ENCODE assay signal across 15 cellular contexts in genomic region chr9:74036549-74037231, GRCh38.
A peak's percentile ranks its signal among the peaks of the same experiment; 100 is the strongest.
DNase-seq lines count a peak whose midpoint lies in the region; ATAC-seq and TF ChIP-seq lines count a peak whose summit lies in the region.
"Had no signal": no experiment of that assay in that cellular context is flagged by ENCODE, and none has a peak within 500 bp of the region (broad histone marks: within the 10 kb centered on the region; RNA-seq: fewer than 3 reads in every experiment).

No MANE protein-coding gene starts in this region.

- ATAC-seq in GM19023 (IDR thresholded peaks at IDR 0.05; ENCODE audit: unreplicated experiment) (peak; percentile 78), HG02642 (IDR thresholded peaks at IDR 0.05; ENCODE audit: poor library complexity, unreplicated experiment) (peak; percentile 90), HG03521 (IDR thresholded peaks at IDR 0.05; ENCODE audit: unreplicated experiment) (peak; percentile 89), left lung (no peak)
- ATAC-seq: activated CD8-positive, alpha-beta memory T cell treated with anti-CD3 and anti-CD28 coated beads, Interleukin-2, amount 10 ng/mL, durations not matched to agents 7 days and 5 days; Panc1 had no signal

- H3K9me3 Mint-ChIP-seq in activated T-helper 2 cell treated with anti-CD3 and anti-CD28 coated beads, Interferon-gamma antibody, Interleukin-2, Interleukin-4, amounts not matched to agents 10 μg/mL and 5 μg/mL and 100 μg/mL, durations not matched to agents 14 hours and 24 hours and 36 hours = no peaks in the 10 kb centered on the region
- H3K9me3 Mint-ChIP-seq in immature natural killer cell = peaks cover 0 to 7% (median 0%) of the 10 kb centered on the region in 6 donors

- no peaks in the 10 kb centered on the region for H3K27me3 Mint-ChIP-seq in activated T-helper 2 cell treated with anti-CD3 and anti-CD28 coated beads, Interferon-gamma antibody, Interleukin-2, Interleukin-4, amounts not matched to agents 10 μg/mL and 5 μg/mL and 100 μg/mL, durations not matched to agents 14 hours and 24 hours and 36 hours (ENCODE audit: low read depth)
- peaks cover 0 to 4% (median 0%) of the 10 kb centered on the region in 3 donors for H3K27me3 Mint-ChIP-seq in immature natural killer cell (ENCODE audit: low read depth in 3 of 3)
- H3K27me3 Mint-ChIP-seq: activated CD8-positive, alpha-beta memory T cell treated with anti-CD3 and anti-CD28 coated beads, Interleukin-2, amount 10 ng/mL, durations not matched to agents 7 days and 5 days; stimulated activated naive CD8-positive, alpha-beta T cell treated with anti-CD3 and anti-CD28 coated beads, Interleukin-15, Interleukin-2, amounts not matched to agents 100 ng/mL and 50 ng/mL, for 24 hours had no signal

- H3K4me3 ChIP-seq in fibroblast of villous mesenchyme (ENCODE audit: low read depth, low read length) (no peak overlapping the region), left lung (no peak overlapping the region)
- no peak overlapping the region for H3K4me3 ChIP-seq in effector memory CD4-positive, alpha-beta T cell (ENCODE audit: insufficient read depth, low read depth, low read length, poor library complexity, severe bottlenecking)
- H3K4me3 ChIP-seq: MG63 had no signal

- H3K4me3 Mint-ChIP-seq in activated T-helper 2 cell treated with anti-CD3 and anti-CD28 coated beads, Interferon-gamma antibody, Interleukin-2, Interleukin-4, amounts not matched to agents 10 μg/mL and 5 μg/mL and 100 μg/mL, durations not matched to agents 14 hours and 24 hours and 36 hours (ENCODE audit: low read depth) = no peak overlapping the region
- peak overlapping the region in 1 of 5 donors; percentile 65 for H3K4me3 Mint-ChIP-seq in immature natural killer cell
- H3K4me3 Mint-ChIP-seq: activated CD8-positive, alpha-beta memory T cell treated with anti-CD3 and anti-CD28 coated beads, Interleukin-2, amount 10 ng/mL, durations not matched to agents 7 days and 5 days; stimulated activated naive CD8-positive, alpha-beta T cell treated with anti-CD3 and anti-CD28 coated beads, Interleukin-15, Interleukin-2, amounts not matched to agents 100 ng/mL and 50 ng/mL, for 24 hours had no signal

- H3K36me3 Mint-ChIP-seq in activated T-helper 2 cell treated with anti-CD3 and anti-CD28 coated beads, Interferon-gamma antibody, Interleukin-2, Interleukin-4, amounts not matched to agents 10 μg/mL and 5 μg/mL and 100 μg/mL, durations not matched to agents 14 hours and 24 hours and 36 hours (ENCODE audit: low read depth) = no peaks in the 10 kb centered on the region
- peaks cover 0 to 7% (median under 1%) of the 10 kb centered on the region in 3 donors for H3K36me3 Mint-ChIP-seq in immature natural killer cell
- H3K36me3 Mint-ChIP-seq: activated CD8-positive, alpha-beta memory T cell treated with anti-CD3 and anti-CD28 coated beads, Interleukin-2, amount 10 ng/mL, durations not matched to agents 7 days and 5 days had no signal

- H3K9me3 ChIP-seq in left lung = no peaks in the 10 kb centered on the region
- H3K9me3 ChIP-seq in effector memory CD4-positive, alpha-beta T cell (ENCODE audit: control insufficient read depth, low read length) = no peaks in the 10 kb centered on the region
- H3K9me3 ChIP-seq: MG63 had no signal

- intact Hi-C loops in activated T-helper 2 cell treated with anti-CD3 and anti-CD28 coated beads, Interferon-gamma antibody, Interleukin-2, Interleukin-4, amounts not matched to agents 10 μg/mL and 5 μg/mL and 100 μg/mL, durations not matched to agents 14 hours and 24 hours and 36 hours (cut with micrococcal nuclease) = no loop called here
- intact Hi-C loops in left lung (cut with DNase I) = no loop called here

- H3K36me3 ChIP-seq in left lung = no peaks in the 10 kb centered on the region
- H3K36me3 ChIP-seq in effector memory CD4-positive, alpha-beta T cell (ENCODE audit: control insufficient read depth, insufficient read depth, low read length) = no peaks in the 10 kb centered on the region
- H3K36me3 ChIP-seq: MG63 had no signal

- H3K27ac ChIP-seq in left lung = no peak overlapping the region
- no peak overlapping the region for H3K27ac ChIP-seq in effector memory CD4-positive, alpha-beta T cell (ENCODE audit: insufficient read depth, low read length, poor library complexity, severe bottlenecking)

- no peak overlapping the region for H3K27ac Mint-ChIP-seq in activated T-helper 2 cell treated with anti-CD3 and anti-CD28 coated beads, Interferon-gamma antibody, Interleukin-2, Interleukin-4, amounts not matched to agents 10 μg/mL and 5 μg/mL and 100 μg/mL, durations not matched to agents 14 hours and 24 hours and 36 hours
- H3K27ac Mint-ChIP-seq in immature natural killer cell = no peak overlapping the region
- H3K27ac Mint-ChIP-seq: activated CD8-positive, alpha-beta memory T cell treated with anti-CD3 and anti-CD28 coated beads, Interleukin-2, amount 10 ng/mL, durations not matched to agents 7 days and 5 days; stimulated activated naive CD8-positive, alpha-beta T cell treated with anti-CD3 and anti-CD28 coated beads, Interleukin-15, Interleukin-2, amounts not matched to agents 100 ng/mL and 50 ng/mL, for 24 hours had no signal

- H3K4me1 Mint-ChIP-seq in activated T-helper 2 cell treated with anti-CD3 and anti-CD28 coated beads, Interferon-gamma antibody, Interleukin-2, Interleukin-4, amounts not matched to agents 10 μg/mL and 5 μg/mL and 100 μg/mL, durations not matched to agents 14 hours and 24 hours and 36 hours (ENCODE audit: low read depth) = no peaks in the 10 kb centered on the region
- peaks cover 0 to 11% of the 10 kb centered on the region in 2 donors for H3K4me1 Mint-ChIP-seq in immature natural killer cell

- DNase-seq in fibroblast of villous mesenchyme (ENCODE audit: low read depth) (peak; percentile 26), left lung (no peak), immature natural killer cell (no peak)
- DNase-seq in activated T-helper 2 cell treated with anti-CD3 and anti-CD28 coated beads, Interferon-gamma antibody, Interleukin-2, Interleukin-4, amounts not matched to agents 10 μg/mL and 5 μg/mL and 100 μg/mL, durations not matched to agents 14 hours and 24 hours and 36 hours (ENCODE audit: low spot score) = no peak
- DNase-seq in effector memory CD4-positive, alpha-beta T cell = no peak
- DNase-seq: activated CD8-positive, alpha-beta memory T cell treated with anti-CD3 and anti-CD28 coated beads, Interleukin-2, amount 10 ng/mL, durations not matched to agents 7 days and 5 days; amniotic stem cell; MG63; posterior cingulate gyrus; T-helper 9 cell had no signal

- TF ChIP-seq CTCF in fibroblast of villous mesenchyme (IDR thresholded peaks at IDR 0.05; ENCODE audit: insufficient read depth, low read depth, low read length) (no peak), left lung (IDR thresholded peaks at IDR 0.05) (no peak)

- no peaks in the 10 kb centered on the region for H3K27me3 ChIP-seq in left lung
- H3K27me3 ChIP-seq in effector memory CD4-positive, alpha-beta T cell (replicated peaks; ENCODE audit: control insufficient read depth, insufficient read depth, low read length, poor library complexity, severe bottlenecking) = no peaks in the 10 kb centered on the region
- H3K27me3 ChIP-seq: MG63 had no signal

- no peaks in the 10 kb centered on the region for H3K4me1 ChIP-seq in left lung
- H3K4me1 ChIP-seq in effector memory CD4-positive, alpha-beta T cell (ENCODE audit: control insufficient read depth, insufficient read depth, low read length, poor library complexity, severe bottlenecking) = no peaks in the 10 kb centered on the region
